In genomic region chr10:119288574-119289001, GRCh38 we compare ENCODE assay signal across 12 cellular contexts.
DNase-seq lines count a peak whose midpoint lies in the region; ATAC-seq and TF ChIP-seq lines count a peak whose summit lies in the region.
"Had no signal": no experiment of that assay in that cellular context is flagged by ENCODE, and none has a peak within 500 bp of the region (broad histone marks: within the 10 kb centered on the region; RNA-seq: fewer than 3 reads in every experiment).

No MANE protein-coding gene starts in this region.

- no peaks in the 10 kb centered on the region for H3K27me3 ChIP-seq in CD4-positive, alpha-beta T cell (ENCODE audit: control insufficient read depth, insufficient read depth, low read length)
- H3K27me3 ChIP-seq in gastrocnemius medialis = no peaks in the 10 kb centered on the region

- peaks cover 86% of the 10 kb centered on the region for H3K4me1 Mint-ChIP-seq in CD4-positive, alpha-beta T cell (ENCODE audit: low read depth)
- H3K4me1 Mint-ChIP-seq in activated T-helper 1 cell treated with anti-CD3 and anti-CD28 coated beads, Interleukin-12 subunit alpha, Interleukin-12 subunit beta, Interleukin-2, Interleukin-4 antibody, amounts not matched to agents 30 ng/mL and 10 ng/mL and 1 ng/mL, durations not matched to agents 14 hours and 24 hours and 36 hours (ENCODE audit: low read depth) = peaks cover 91% of the 10 kb centered on the region

- H3K4me3 ChIP-seq in gastrocnemius medialis = no peak overlapping the region

- no peak for TF ChIP-seq POLR2A in gastrocnemius medialis (IDR thresholded peaks at IDR 0.05)

- DNase-seq in CD4-positive, alpha-beta T cell = no peak
- DNase-seq in activated T-helper 1 cell treated with anti-CD3 and anti-CD28 coated beads, Interleukin-12 subunit alpha, Interleukin-12 subunit beta, Interleukin-2, Interleukin-4 antibody, amounts not matched to agents 30 ng/mL and 10 ng/mL and 1 ng/mL, durations not matched to agents 14 hours and 24 hours and 36 hours (ENCODE audit: low spot score) = no peak
- DNase-seq in left kidney (ENCODE audit: low read depth, low spot score) (peak; percentile 41), gastrocnemius medialis (no peak), H4 (ENCODE audit: low spot score) (no peak), NCI-H774 (lab: John Stamatoyannopoulos, UW) (no peak)
- DNase-seq: central memory CD4-positive, alpha-beta T cell; NCI-H1930; retina had no signal

- TF ChIP-seq CTCF in CD4-positive, alpha-beta T cell (IDR thresholded peaks at IDR 0.05) = no peak
- no peak for TF ChIP-seq CTCF in gastrocnemius medialis (IDR thresholded peaks at IDR 0.05 in 4 of 5, conservative IDR thresholded peaks at IDR 0.05 in 1 of 5)

- H3K27ac ChIP-seq in CD4-positive, alpha-beta T cell (ENCODE audit: low read depth, low read length) = no peak overlapping the region
- peak overlapping the region; percentile 51 to 85 (median 72) for H3K27ac ChIP-seq in gastrocnemius medialis

- no peaks in the 10 kb centered on the region for H3K36me3 ChIP-seq in gastrocnemius medialis

- H3K4me3 Mint-ChIP-seq in CD4-positive, alpha-beta T cell = peak overlapping the region; percentile 25
- H3K4me3 Mint-ChIP-seq in activated T-helper 1 cell treated with anti-CD3 and anti-CD28 coated beads, Interleukin-12 subunit alpha, Interleukin-12 subunit beta, Interleukin-2, Interleukin-4 antibody, amounts not matched to agents 30 ng/mL and 10 ng/mL and 1 ng/mL, durations not matched to agents 14 hours and 24 hours and 36 hours = no peak overlapping the region

- CTCF ChIA-PET in CD4-positive, alpha-beta T cell (lab: Charles Lee) = interaction anchor here (1.0 to 1.7 kb wide), 2 partner anchors 8 to 157 kb away, joined by 3 to 4 read pairs; no protein-coding TSS in a partner anchor

- peaks cover 3% of the 10 kb centered on the region for H3K36me3 Mint-ChIP-seq in CD4-positive, alpha-beta T cell (ENCODE audit: low read depth)
- peaks cover 8% of the 10 kb centered on the region for H3K36me3 Mint-ChIP-seq in activated T-helper 1 cell treated with anti-CD3 and anti-CD28 coated beads, Interleukin-12 subunit alpha, Interleukin-12 subunit beta, Interleukin-2, Interleukin-4 antibody, amounts not matched to agents 30 ng/mL and 10 ng/mL and 1 ng/mL, durations not matched to agents 14 hours and 24 hours and 36 hours (ENCODE audit: low read depth)
- H3K36me3 Mint-ChIP-seq: activated naive CD4-positive, alpha-beta T cell treated with anti-CD3 and anti-CD28 coated beads, Interleukin-2, amount 50 U/mL, for 72 hours had no signal

- no peaks in the 10 kb centered on the region for H3K27me3 Mint-ChIP-seq in CD4-positive, alpha-beta T cell
- no peaks in the 10 kb centered on the region for H3K27me3 Mint-ChIP-seq in activated T-helper 1 cell treated with anti-CD3 and anti-CD28 coated beads, Interleukin-12 subunit alpha, Interleukin-12 subunit beta, Interleukin-2, Interleukin-4 antibody, amounts not matched to agents 30 ng/mL and 10 ng/mL and 1 ng/mL, durations not matched to agents 14 hours and 24 hours and 36 hours (ENCODE audit: insufficient read depth)

- H3K9me3 Mint-ChIP-seq in CD4-positive, alpha-beta T cell = no peaks in the 10 kb centered on the region
- H3K9me3 Mint-ChIP-seq in activated T-helper 1 cell treated with anti-CD3 and anti-CD28 coated beads, Interleukin-12 subunit alpha, Interleukin-12 subunit beta, Interleukin-2, Interleukin-4 antibody, amounts not matched to agents 30 ng/mL and 10 ng/mL and 1 ng/mL, durations not matched to agents 14 hours and 24 hours and 36 hours = no peaks in the 10 kb centered on the region
- H3K9me3 Mint-ChIP-seq: activated naive CD4-positive, alpha-beta T cell treated with anti-CD3 and anti-CD28 coated beads, Interleukin-2, amount 50 U/mL, for 72 hours had no signal

- peaks cover 37 to 48% of the 10 kb centered on the region in 2 donors for H3K4me1 ChIP-seq in gastrocnemius medialis

- POLR2A ChIA-PET in CD4-positive, alpha-beta T cell (lab: Charles Lee) = interaction anchor here (0.5 to 1.5 kb wide), 3 partner anchors 20 to 648 kb away, joined by 3 to 5 read pairs (median 3); partner anchors contain the start of gene GRK5

- no peaks in the 10 kb centered on the region for H3K9me3 ChIP-seq in CD4-positive, alpha-beta T cell (ENCODE audit: control insufficient read depth, low read length)
- no peaks in the 10 kb centered on the region for H3K9me3 ChIP-seq in gastrocnemius medialis

- intact Hi-C loops in CD4-positive, alpha-beta T cell (cut with DNase I, micrococcal nuclease) = no loop called here
- intact Hi-C loops in activated T-helper 1 cell treated with anti-CD3 and anti-CD28 coated beads, Interleukin-12 subunit alpha, Interleukin-12 subunit beta, Interleukin-2, Interleukin-4 antibody, amounts not matched to agents 30 ng/mL and 10 ng/mL and 1 ng/mL, durations not matched to agents 14 hours and 24 hours and 36 hours (cut with micrococcal nuclease) = no loop called here
- intact Hi-C loops in gastrocnemius medialis (cut with DNase I; ENCODE audit: low total_unique reads) = no loop called here

- in situ Hi-C loops in gastrocnemius medialis (cut with MboI; ENCODE audit: low sequenced_read_pairs in 4 of 4) = no loop called here

- peak overlapping the region; percentile 84 for H3K27ac Mint-ChIP-seq in CD4-positive, alpha-beta T cell
- H3K27ac Mint-ChIP-seq in activated T-helper 1 cell treated with anti-CD3 and anti-CD28 coated beads, Interleukin-12 subunit alpha, Interleukin-12 subunit beta, Interleukin-2, Interleukin-4 antibody, amounts not matched to agents 30 ng/mL and 10 ng/mL and 1 ng/mL, durations not matched to agents 14 hours and 24 hours and 36 hours = peak overlapping the region; percentile 79

- ATAC-seq in CD4-positive, alpha-beta T cell (ENCODE audit: poor library complexity) = no peak
- ATAC-seq in gastrocnemius medialis (no peak), GM18502 (IDR thresholded peaks at IDR 0.05; ENCODE audit: poor library complexity, unreplicated experiment) (no peak), GM21528 (IDR thresholded peaks at IDR 0.05; ENCODE audit: low FRiP score, unreplicated experiment) (no peak)
